33 cellular contexts compared by ENCODE assay signal in the genomic region with DNA sequence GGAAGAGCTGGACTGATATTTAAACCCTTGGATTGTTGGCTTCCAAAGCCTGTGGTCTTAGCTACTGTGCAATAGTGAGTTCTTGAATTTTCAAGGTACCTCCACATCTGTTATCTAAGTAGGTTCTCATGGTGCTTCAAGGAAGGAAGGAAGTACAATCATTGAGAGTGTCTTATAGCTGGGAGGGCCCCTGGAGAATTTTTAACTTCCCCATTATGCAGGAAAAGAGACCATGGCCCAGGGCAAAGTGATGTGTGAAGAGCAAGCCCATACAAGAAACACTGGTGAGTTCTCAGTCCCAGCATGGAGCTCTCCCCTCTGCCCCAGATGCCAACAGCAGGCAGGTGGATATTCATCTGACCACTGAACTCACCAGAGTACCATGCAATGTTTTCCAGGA.
"Had no signal": no experiment of that assay in that cellular context is flagged by ENCODE, and none has a peak within 500 bp of the region (broad histone marks: within the 10 kb centered on the region; RNA-seq: fewer than 3 reads in every experiment).

No MANE protein-coding gene starts in this region.

- H3K4me1 ChIP-seq: body of pancreas, breast epithelium, SJCRH30 had no signal

- H3K27me3 ChIP-seq: body of pancreas, breast epithelium, SJCRH30 had no signal

- ATAC-seq: activated CD8-positive, alpha-beta T cell treated with anti-CD3 and anti-CD28 coated beads, Interleukin-2, amount 10 ng/mL, durations not matched to agents 7 days and 5 days; body of pancreas; Panc1 had no signal

- H3K9me3 ChIP-seq: body of pancreas, SJCRH30 had no signal

- H3K27ac ChIP-seq: body of pancreas, breast epithelium, SJCRH30, SK-N-MC had no signal

- DNase-seq: activated CD4-positive, alpha-beta T cell treated with anti-CD3 and anti-CD28 coated beads, Interleukin-2, amount 10 ng/mL, durations not matched to agents 24 days and 14 days; activated CD4-positive, alpha-beta T cell treated with anti-CD3 and anti-CD28 coated beads, Interleukin-2, amount 50 U/mL, for 4 hours; activated CD8-positive, alpha-beta T cell treated with anti-CD3 and anti-CD28 coated beads, Interleukin-2, amount 10 ng/mL, durations not matched to agents 7 days and 5 days; activated gamma-delta T cell; activated naive CD4-positive, alpha-beta T cell treated with Interleukin-2 at 50 U/mL for 16 hours; activated naive CD8-positive, alpha-beta T cell treated with anti-CD3 and anti-CD28 coated beads, Interleukin-2, amount 10 ng/mL, durations not matched to agents 7 days and 5 days; activated T-cell treated with anti-CD3 and anti-CD28 coated beads, Interleukin-2, amount 50 U/mL, for 24 hours; amygdala; body of pancreas; caudate nucleus; cerebellar nuclear complex; cortex of kidney; KG1; MM.1S; NCI-H1105; NCI-H1417 treated with DMSO at 0.1 percent for 48 hours; NCI-H187 treated with DMSO at 0.1 percent for 48 hours; NCI-H2081 treated with DMSO at 0.1 percent for 48 hours; NCI-H226; NCI-H446 treated with DMSO at 0.1 percent for 48 hours; NCI-H524; NCI-H748 treated with DMSO at 0.1 percent for 48 hours; NK-92 treated with Interleukin-12 subunit alpha and Interleukin-12 subunit beta, amount 100 ng/mL, for 24 hours; OCI-M1; SHP77; SJCRH30; SW 1271; T-helper 1 cell; T-helper 2 cell; T-helper 9 cell had no signal

- H3K36me3 ChIP-seq: breast epithelium, SJCRH30 had no signal

- H3K4me3 ChIP-seq: body of pancreas, breast epithelium, SJCRH30, SK-N-MC had no signal
